Comparison of ENCODE assay signal across 9 cellular contexts in the genomic region with DNA sequence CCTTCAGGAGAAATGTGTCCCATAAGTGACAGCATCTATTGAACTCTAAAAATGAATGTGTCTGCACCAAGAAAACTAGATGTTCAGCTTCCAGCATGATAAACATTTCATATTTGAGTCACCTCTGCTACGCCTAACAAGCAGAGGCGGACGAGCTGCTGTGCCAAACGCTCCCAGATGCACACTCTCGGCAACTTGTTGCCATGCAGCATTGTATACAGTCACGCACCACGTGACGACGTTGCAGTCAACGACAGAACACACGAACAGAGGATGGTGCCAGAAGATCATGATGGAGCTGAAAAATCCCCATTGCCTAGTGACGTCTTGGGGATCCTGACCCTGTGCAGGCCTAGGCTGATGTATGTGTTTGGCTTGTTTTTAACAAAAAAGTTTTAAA.
DNase-seq lines count a peak whose midpoint lies in the region; ATAC-seq, FAIRE-seq and TF ChIP-seq lines count a peak whose summit lies in the region.
"Had no signal": no experiment of that assay in that cellular context is flagged by ENCODE, and none has a peak within 500 bp of the region (broad histone marks: within the 10 kb centered on the region; RNA-seq: fewer than 3 reads in every experiment).

No MANE protein-coding gene starts in this region.

- H3K4me1 Mint-ChIP-seq in CD8-positive, alpha-beta memory T cell = peaks cover 18 to 36% (median 24%) of the 10 kb centered on the region in 3 donors
- peaks cover 37% of the 10 kb centered on the region for H3K4me1 Mint-ChIP-seq in activated T-helper 17 cell treated with anti-CD3 and anti-CD28 coated beads, Interleukin-2, amount 50 U/mL, for 72 hours

- no peaks in the 10 kb centered on the region for H3K27me3 Mint-ChIP-seq in CD8-positive, alpha-beta memory T cell
- no peaks in the 10 kb centered on the region for H3K27me3 Mint-ChIP-seq in activated T-helper 17 cell treated with anti-CD3 and anti-CD28 coated beads, Interleukin-2, amount 50 U/mL, for 72 hours

- no peaks in the 10 kb centered on the region for H3K27me3 ChIP-seq in CD8-positive, alpha-beta memory T cell (ENCODE audit: insufficient read depth, low read length, poor library complexity, severe bottlenecking)
- H3K27me3 ChIP-seq in small intestine (ENCODE audit: control insufficient read depth in 2 of 2, insufficient read depth in 2 of 2, low read length in 2 of 2) = no peaks in the 10 kb centered on the region

- intact Hi-C loops in mucosa of descending colon (cut with DNase I, micrococcal nuclease) = no loop called here

- H3K9me3 Mint-ChIP-seq in CD8-positive, alpha-beta memory T cell = no peaks in the 10 kb centered on the region
- H3K9me3 Mint-ChIP-seq in activated T-helper 17 cell treated with anti-CD3 and anti-CD28 coated beads, Interleukin-2, amount 50 U/mL, for 72 hours = peaks cover under 1% of the 10 kb centered on the region

- TF ChIP-seq CTCF in mucosa of descending colon (IDR thresholded peaks at IDR 0.05) = no peak

- DNase-seq in CD8-positive, alpha-beta memory T cell = peak in 3 of 5 donors; percentile 5 to 56 (median 9)
- peak in 2 of 3 donors; percentile 44 to 73 for DNase-seq in mucosa of descending colon
- no peak for DNase-seq in RKO (ENCODE audit: low spot score)
- DNase-seq in DMS79 treated with DMSO at 0.1 percent for 48 hours (lab: John Stamatoyannopoulos, UW) = no peak
- no peak for DNase-seq in NCI-H748 treated with DMSO at 0.1 percent for 48 hours (lab: John Stamatoyannopoulos, UW)
- no peak for DNase-seq in small intestine

- peak; percentile 40 for ATAC-seq in HG03565 (IDR thresholded peaks at IDR 0.05; ENCODE audit: unreplicated experiment)
- ATAC-seq in activated T-helper 17 cell treated with anti-CD3 and anti-CD28 coated beads, Interleukin-2, amount 50 U/mL, for 72 hours (replicated peaks) = peak; percentile 83
- ATAC-seq in mucosa of descending colon = peak; percentile 57

- H3K36me3 ChIP-seq in CD8-positive, alpha-beta memory T cell (ENCODE audit: insufficient read depth, low read length) = no peaks in the 10 kb centered on the region
- no peaks in the 10 kb centered on the region for H3K36me3 ChIP-seq in mucosa of descending colon (ENCODE audit: low read depth)
- H3K36me3 ChIP-seq in small intestine (ENCODE audit: control insufficient read depth in 2 of 2, insufficient read depth in 2 of 2, low read length in 2 of 2) = no peaks in the 10 kb centered on the region

- POLR2A ChIA-PET in CD8-positive, alpha-beta memory T cell (lab: Charles Lee) = no interaction called here

- WGBS in small intestine, 3 donors = 61 to 81% (median 65%) methylated on average over 12 of the region's 12 CpGs

- CTCF ChIA-PET in CD8-positive, alpha-beta memory T cell (lab: Charles Lee) = interaction anchor here (1.0 kb wide), 1 partner anchor 11 kb away, joined by 4 read pairs; no protein-coding TSS in a partner anchor

- peak overlapping the region in 3 of 8 donors; percentile 48 to 88 (median 59) for H3K27ac Mint-ChIP-seq in CD8-positive, alpha-beta memory T cell
- peak overlapping the region; percentile 94 for H3K27ac Mint-ChIP-seq in activated T-helper 17 cell treated with anti-CD3 and anti-CD28 coated beads, Interleukin-2, amount 50 U/mL, for 72 hours

- H3K4me1 ChIP-seq in CD8-positive, alpha-beta memory T cell (ENCODE audit: insufficient read depth, low read length) = no peaks in the 10 kb centered on the region
- H3K4me1 ChIP-seq in mucosa of descending colon (ENCODE audit: low read depth) (no peaks in the 10 kb centered on the region), small intestine (ENCODE audit: control insufficient read depth in 2 of 2, insufficient read depth in 1 of 2, low read depth in 1 of 2, low read length in 1 of 2) (no peaks in the 10 kb centered on the region)

- peaks cover 0 to 2% (median 1%) of the 10 kb centered on the region in 3 donors for H3K36me3 Mint-ChIP-seq in CD8-positive, alpha-beta memory T cell
- H3K36me3 Mint-ChIP-seq in activated T-helper 17 cell treated with anti-CD3 and anti-CD28 coated beads, Interleukin-2, amount 50 U/mL, for 72 hours (ENCODE audit: low read depth) = peaks cover 6% of the 10 kb centered on the region

- H3K4me3 Mint-ChIP-seq in CD8-positive, alpha-beta memory T cell = no peak overlapping the region
- H3K4me3 Mint-ChIP-seq in activated T-helper 17 cell treated with anti-CD3 and anti-CD28 coated beads, Interleukin-2, amount 50 U/mL, for 72 hours = peak overlapping the region; percentile 69

- no peak overlapping the region for H3K4me3 ChIP-seq in CD8-positive, alpha-beta memory T cell (ENCODE audit: low read length)
- H3K4me3 ChIP-seq in mucosa of descending colon (no peak overlapping the region), small intestine (ENCODE audit: low read depth in 1 of 2, low read length in 2 of 2) (no peak overlapping the region)

- FAIRE-seq in small intestine (lab: Jason Lieb, UNC) = no peak
- FAIRE-seq: endometrium had no signal

- no peak overlapping the region for H3K27ac ChIP-seq in CD8-positive, alpha-beta memory T cell (ENCODE audit: low read depth, low read length)
- no peak overlapping the region for H3K27ac ChIP-seq in small intestine (ENCODE audit: low read depth in 1 of 2, low read length in 1 of 2)

- H3K9me3 ChIP-seq in CD8-positive, alpha-beta memory T cell (ENCODE audit: low read length) = no peaks in the 10 kb centered on the region
- no peaks in the 10 kb centered on the region for H3K9me3 ChIP-seq in mucosa of descending colon
- H3K9me3 ChIP-seq in small intestine (ENCODE audit: control insufficient read depth, low read depth) = no peaks in the 10 kb centered on the region

Comparison
In these comparisons a context has a peak if more than half of its experiments do, and no peak if none do; other contexts are left out.
1. DNase-seq: peak in CD8-positive, alpha-beta memory T cell (3 of 5) and mucosa of descending colon (2 of 3); none in RKO (single experiment), DMS79 treated with DMSO at 0.1 percent for 48 hours (single experiment), NCI-H748 treated with DMSO at 0.1 percent for 48 hours (single experiment) and small intestine (single experiment).
2. Peak in every context shown above with its lines, with median percentiles within 50 percentile points of each other: ATAC-seq.